In genomic region chr3:143848707-143849106, GRCh38 we compare ENCODE assay signal across 10 cellular contexts. TPM values are rescaled to one million over a fixed set of nuclear protein-coding genes. Genes with fewer than 3 reads are reported as not detected.
A peak's percentile ranks its signal among the peaks of the same experiment; 100 is the strongest.
DNase-seq lines count a peak whose midpoint lies in the region; ATAC-seq and TF ChIP-seq lines count a peak whose summit lies in the region.
"Had no signal": no experiment of that assay in that cellular context is flagged by ENCODE, and none has a peak within 500 bp of the region (broad histone marks: within the 10 kb centered on the region; RNA-seq: fewer than 3 reads in every experiment).

No MANE protein-coding gene starts in this region.

- H4K20me1 ChIP-seq in OCI-LY3 (ENCODE audit: insufficient read depth, low read length), result no peaks in the 10 kb centered on the region
- no peaks in the 10 kb centered on the region for H4K20me1 ChIP-seq in fibroblast of lung (ENCODE audit: control insufficient read depth, extremely low read depth, insufficient read depth, low read length)

- H3K9me3 ChIP-seq in OCI-LY3 (ENCODE audit: insufficient read depth, low read length), result no peaks in the 10 kb centered on the region
- H3K9me3 ChIP-seq in fibroblast of lung (ENCODE audit: control insufficient read depth, insufficient read depth, low read depth, low read length), result no peaks in the 10 kb centered on the region
- H3K9me3 ChIP-seq in stomach, result no peaks in the 10 kb centered on the region

- H3K4me3 ChIP-seq in OCI-LY3 (ENCODE audit: low read length), result peak overlapping the region; percentile 85
- peak overlapping the region in 3 of 4 experiments; percentile 63 to 96 (median 86) for H3K4me3 ChIP-seq in fibroblast of lung (replicated peaks in 1 of 4; ENCODE audit: control extremely low read depth in 1 of 4, insufficient read depth in 1 of 4, low read depth in 3 of 4, low read length in 4 of 4)
- H3K4me3 ChIP-seq in stomach, result peak overlapping the region; percentile 44 to 58 (median 54)

- H3K4me1 ChIP-seq in OCI-LY3 (ENCODE audit: low read length) (peaks cover 66% of the 10 kb centered on the region), fibroblast of lung (ENCODE audit: control insufficient read depth, extremely low read depth, insufficient read depth, low read length) (peaks cover 19% of the 10 kb centered on the region), stomach (peaks cover 0 to 35% (median 11%) of the 10 kb centered on the region in 4 donors)

- H3K79me2 ChIP-seq in OCI-LY3 (ENCODE audit: low read length) (peaks cover 20% of the 10 kb centered on the region), fibroblast of lung (ENCODE audit: control insufficient read depth, insufficient read depth, low read length) (peaks cover 3% of the 10 kb centered on the region)

- TF ChIP-seq CTCF in OCI-LY3 (IDR thresholded peaks at IDR 0.05; ENCODE audit: low read depth, low read length) (no peak), fibroblast of lung (conservative IDR thresholded peaks at IDR 0.05 in 1 of 2, IDR thresholded peaks at IDR 0.05 in 1 of 2; ENCODE audit: low read depth in 1 of 2, low read length in 2 of 2) (no peak), stomach (IDR thresholded peaks at IDR 0.05) (no peak)

- peak; percentile 19 to 22 for ATAC-seq in activated CD4-positive, CD25-positive, alpha-beta regulatory T cell treated with anti-CD3 and anti-CD28 coated beads, Interleukin-2, amount 50 U/mL, for 24 hours
- no peak for ATAC-seq in GM19328 (IDR thresholded peaks at IDR 0.05; ENCODE audit: unreplicated experiment)

- TF ChIP-seq POLR2A in stomach (IDR thresholded peaks at IDR 0.05), result no peak

- H3K27ac ChIP-seq in OCI-LY3 (ENCODE audit: low read length) (peak overlapping the region; percentile 95), fibroblast of lung (ENCODE audit: insufficient read depth, low read length) (peak overlapping the region; percentile 27), stomach (peak overlapping the region in 3 of 5 donors; percentile 60 to 70 (median 66))

- no peaks in the 10 kb centered on the region for H3K36me3 ChIP-seq in OCI-LY3 (replicated peaks; ENCODE audit: low read depth, low read length)
- H3K36me3 ChIP-seq in fibroblast of lung (ENCODE audit: control insufficient read depth, insufficient read depth, low read length), result no peaks in the 10 kb centered on the region
- no peaks in the 10 kb centered on the region for H3K36me3 ChIP-seq in stomach

- intact Hi-C loops in stomach (cut with DNase I; ENCODE audit: low total_unique reads), result no loop called here

- 43 to 55% (median 51%) methylated on average over 2 of the region's 2 CpGs for WGBS in stomach, 5 donors

- no peak for TF ChIP-seq EP300 in stomach (IDR thresholded peaks at IDR 0.05)

- DNase-seq in activated CD4-positive, CD25-positive, alpha-beta regulatory T cell treated with anti-CD3 and anti-CD28 coated beads, Interleukin-2, amount 50 U/mL, for 72 hours, result no peak
- no peak for DNase-seq in fibroblast of lung (ENCODE audit: low read depth in 2 of 2)
- no peak for DNase-seq in stomach
- DNase-seq in HPDE6-E6E7 (ENCODE audit: extremely low spot score), result no peak
- no peak for DNase-seq in AG20443 (ENCODE audit: low spot score)
- DNase-seq: activated effector memory CD4-positive, alpha-beta T cell treated with anti-CD3 and anti-CD28 coated beads, Interleukin-2, amount 50 U/mL, for 16 hours; NCI-H1694 had no signal

- H3K4me2 ChIP-seq in OCI-LY3 (ENCODE audit: low read length) (peak overlapping the region; percentile 93), fibroblast of lung (ENCODE audit: extremely low read depth, insufficient read depth, low read length) (peak overlapping the region; percentile 64)

- H3K9ac ChIP-seq in OCI-LY3 (ENCODE audit: low read length) (peak overlapping the region; percentile 77), fibroblast of lung (ENCODE audit: insufficient read depth, low read length) (no peak overlapping the region)

- H3K27me3 ChIP-seq in OCI-LY3 (ENCODE audit: low read depth, low read length), result no peaks in the 10 kb centered on the region
- no peaks in the 10 kb centered on the region for H3K27me3 ChIP-seq in fibroblast of lung (ENCODE audit: control insufficient read depth, insufficient read depth, low read length)
- H3K27me3 ChIP-seq in stomach, result no peaks in the 10 kb centered on the region

- H2AFZ ChIP-seq in OCI-LY3 (ENCODE audit: low read depth, low read length), result peak overlapping the region; percentile 84
- H2AFZ ChIP-seq in fibroblast of lung (ENCODE audit: low read length), result no peak overlapping the region

RNA-seq across cellular contexts. Expression of gene SLC9A9, which starts 0.4 kb away (rescaled TPM):
- 33.9 and 74.0 TPM in 2 replicates for total RNA-seq in fibroblast of lung
- 14.3 and 17.1 TPM in 2 replicates for polyA plus RNA-seq in fibroblast of lung
- polyA plus RNA-seq in fibroblast of lung (2012), result 11.4 and 12.8 TPM in 2 replicates
- polyA minus RNA-seq in fibroblast of lung (ENCODE audit: low replicate concordance), result 16.8 and 28.5 TPM in 2 replicates
- 10 to 100 TPM in 4 of 5 donors, under 1 TPM in 1; 0.58 to 29.7 (median 20.4) TPM for total RNA-seq in stomach
- polyA plus RNA-seq in stomach, result 1 to 10 TPM; 3.1 to 9.8 (median 7.0) TPM

Comparison
In these comparisons a context has a peak if more than half of its experiments do, and no peak if none do; other contexts are left out.
1. H3K27ac ChIP-seq: peak in every context shown above with its lines; median percentile 95 in OCI-LY3; 66 in stomach; 27 in fibroblast of lung.